ENCODE assay signal across 8 cellular contexts in the genomic region with DNA sequence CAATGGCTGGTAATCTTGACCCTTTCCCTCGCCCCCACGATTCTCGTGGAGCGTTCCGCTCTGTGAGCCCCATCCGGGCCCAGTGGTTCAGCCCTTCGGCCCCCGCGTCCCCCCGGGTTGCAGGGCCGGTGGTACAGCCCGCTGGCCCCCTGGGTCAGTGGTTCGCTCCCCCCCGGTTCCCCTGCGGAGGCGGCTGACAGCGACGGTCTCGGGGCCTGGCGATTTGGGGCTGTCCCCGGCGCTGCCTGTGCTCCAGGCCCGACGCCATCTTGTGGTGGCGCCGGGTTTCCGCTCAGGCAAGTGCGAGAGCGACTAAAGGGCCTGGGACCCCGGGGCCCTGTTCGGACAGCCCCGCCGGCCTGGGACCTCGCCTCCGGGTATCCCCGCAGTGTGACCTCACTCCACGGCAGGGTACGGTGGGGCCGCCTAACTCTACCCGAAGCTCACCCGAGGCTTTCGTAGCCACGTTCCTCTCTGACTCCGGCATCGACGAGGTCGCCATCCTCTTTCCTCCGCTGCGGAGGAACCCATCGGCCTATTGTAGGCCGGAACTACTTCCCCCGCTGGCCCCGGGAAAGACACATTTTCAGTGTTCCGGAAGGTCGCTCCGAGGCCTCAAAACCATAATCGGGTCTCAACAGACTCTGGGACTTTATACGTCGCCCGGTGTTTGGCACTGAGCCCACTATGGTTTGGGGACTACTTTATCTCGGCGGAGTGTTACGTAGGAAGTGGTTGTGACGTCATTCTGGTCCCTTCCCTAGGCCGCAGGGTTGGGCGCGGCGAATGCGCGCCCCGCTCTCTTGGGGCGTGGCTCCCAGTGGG. TPM values are rescaled to one million over a fixed set of nuclear protein-coding genes. Genes with fewer than 3 reads are reported as not detected.
DNase-seq lines count a peak whose midpoint lies in the region; ATAC-seq and TF ChIP-seq lines count a peak whose summit lies in the region.

A gene with protein sequence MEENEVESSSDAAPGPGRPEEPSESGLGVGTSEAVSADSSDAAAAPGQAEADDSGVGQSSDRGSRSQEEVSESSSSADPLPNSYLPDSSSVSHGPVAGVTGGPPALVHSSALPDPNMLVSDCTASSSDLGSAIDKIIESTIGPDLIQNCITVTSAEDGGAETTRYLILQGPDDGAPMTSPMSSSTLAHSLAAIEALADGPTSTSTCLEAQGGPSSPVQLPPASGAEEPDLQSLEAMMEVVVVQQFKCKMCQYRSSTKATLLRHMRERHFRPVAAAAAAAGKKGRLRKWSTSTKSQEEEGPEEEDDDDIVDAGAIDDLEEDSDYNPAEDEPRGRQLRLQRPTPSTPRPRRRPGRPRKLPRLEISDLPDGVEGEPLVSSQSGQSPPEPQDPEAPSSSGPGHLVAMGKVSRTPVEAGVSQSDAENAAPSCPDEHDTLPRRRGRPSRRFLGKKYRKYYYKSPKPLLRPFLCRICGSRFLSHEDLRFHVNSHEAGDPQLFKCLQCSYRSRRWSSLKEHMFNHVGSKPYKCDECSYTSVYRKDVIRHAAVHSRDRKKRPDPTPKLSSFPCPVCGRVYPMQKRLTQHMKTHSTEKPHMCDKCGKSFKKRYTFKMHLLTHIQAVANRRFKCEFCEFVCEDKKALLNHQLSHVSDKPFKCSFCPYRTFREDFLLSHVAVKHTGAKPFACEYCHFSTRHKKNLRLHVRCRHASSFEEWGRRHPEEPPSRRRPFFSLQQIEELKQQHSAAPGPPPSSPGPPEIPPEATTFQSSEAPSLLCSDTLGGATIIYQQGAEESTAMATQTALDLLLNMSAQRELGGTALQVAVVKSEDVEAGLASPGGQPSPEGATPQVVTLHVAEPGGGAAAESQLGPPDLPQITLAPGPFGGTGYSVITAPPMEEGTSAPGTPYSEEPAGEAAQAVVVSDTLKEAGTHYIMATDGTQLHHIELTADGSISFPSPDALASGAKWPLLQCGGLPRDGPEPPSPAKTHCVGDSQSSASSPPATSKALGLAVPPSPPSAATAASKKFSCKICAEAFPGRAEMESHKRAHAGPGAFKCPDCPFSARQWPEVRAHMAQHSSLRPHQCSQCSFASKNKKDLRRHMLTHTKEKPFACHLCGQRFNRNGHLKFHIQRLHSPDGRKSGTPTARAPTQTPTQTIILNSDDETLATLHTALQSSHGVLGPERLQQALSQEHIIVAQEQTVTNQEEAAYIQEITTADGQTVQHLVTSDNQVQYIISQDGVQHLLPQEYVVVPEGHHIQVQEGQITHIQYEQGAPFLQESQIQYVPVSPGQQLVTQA (N-terminal part only) (minus strand): TSS at position 529 of the 825 bp plus-strand sequence. CDS start 793 bp downstream, outside the sequence.

- peak within 1 kb of the TSS; percentile 94 for H3K9ac ChIP-seq in muscle layer of colon (ENCODE audit: low read length)

- H3K9me3 Mint-ChIP-seq in activated T-cell treated with anti-CD3 and anti-CD28 coated beads, Interleukin-2, amount 50 U/mL, for 4 hours, result no peaks in the 10 kb centered on the region

- CTCF ChIA-PET in Panc1 (lab: Charles Lee), result interaction anchor here (0.6 to 1.0 kb wide), 3 partner anchors 15 to 165 kb away, joined by 3 to 5 read pairs (median 3); no protein-coding TSS in a partner anchor

- 0 to 1% methylated on average over 68 to 72 of the region's 72 CpGs for WGBS in esophagus, 2 donors

- in situ Hi-C loops in Panc1 (cut with HindIII; ENCODE audit: low pct_unique_long_range_greater_than_20kb, low sequenced_read_pairs), result no loop called here

- intact Hi-C loops in Panc1 (cut with micrococcal nuclease; ENCODE audit: unreplicated experiment), result no loop called here

- peak within 1 kb of the TSS; percentile 94 for H3K4me3 Mint-ChIP-seq in activated T-cell treated with anti-CD3 and anti-CD28 coated beads, Interleukin-2, amount 50 U/mL, for 4 hours

- H3K36me3 Mint-ChIP-seq in activated T-cell treated with anti-CD3 and anti-CD28 coated beads, Interleukin-2, amount 50 U/mL, for 4 hours (ENCODE audit: insufficient read depth), result peaks cover 9% of the 10 kb centered on the region

- TF ChIP-seq CTCF in Panc1 (IDR thresholded peaks at IDR 0.05), result no peak

- DNase-seq in DMS79 (lab: John Stamatoyannopoulos, UW) (peak; percentile 46), KG1 (lab: John Stamatoyannopoulos, UW) (peak; percentile 99), Panc1 (ENCODE audit: low read depth, low spot score) (peak; percentile 85)
- DNase-seq in activated T-cell treated with anti-CD3 and anti-CD28 coated beads, Interleukin-2, amount 50 U/mL, for 4 hours, result peak; percentile 92
- peak; percentile 89 for DNase-seq in stimulated activated CD8-positive, alpha-beta memory T cell treated with anti-CD3 and anti-CD28 coated beads, Interleukin-7, amount 100 ng/mL, for 24 hours (ENCODE audit: low read depth)

- peaks cover 6% of the 10 kb centered on the region for H3K36me3 ChIP-seq in Panc1 (ENCODE audit: control insufficient read depth, insufficient read depth, low read length)
- peaks cover 8 to 25% of the 10 kb centered on the region in 2 donors for H3K36me3 ChIP-seq in esophagus (ENCODE audit: control insufficient read depth in 2 of 2, insufficient read depth in 2 of 2, low read length in 1 of 2)
- peaks cover 26% of the 10 kb centered on the region for H3K36me3 ChIP-seq in muscle layer of colon (ENCODE audit: insufficient read depth, low read length)

- peaks cover 23% of the 10 kb centered on the region for H3K4me1 Mint-ChIP-seq in activated T-cell treated with anti-CD3 and anti-CD28 coated beads, Interleukin-2, amount 50 U/mL, for 4 hours (ENCODE audit: low read depth)

- peak within 1 kb of the TSS; percentile 62 to 93 for H3K4me3 ChIP-seq in Panc1 (ENCODE audit: low read depth in 2 of 2, low read length in 2 of 2)
- H3K4me3 ChIP-seq in esophagus (ENCODE audit: low read depth in 1 of 2, low read length in 2 of 2), result peak within 1 kb of the TSS; percentile 62 to 84
- peak within 1 kb of the TSS; percentile 73 to 97 for H3K4me3 ChIP-seq in muscle layer of colon (ENCODE audit: low read depth in 1 of 2, low read length in 2 of 2)

- ATAC-seq in GM21723 (IDR thresholded peaks at IDR 0.05; ENCODE audit: unreplicated experiment) (peak; percentile 70), Panc1 (peak; percentile 93)
- ATAC-seq in activated T-cell treated with anti-CD3 and anti-CD28 coated beads, Interleukin-2, amount 50 U/mL, for 4 hours, result peak; percentile 88 to 89

- H3K27me3 Mint-ChIP-seq in activated T-cell treated with anti-CD3 and anti-CD28 coated beads, Interleukin-2, amount 50 U/mL, for 4 hours (ENCODE audit: low read depth), result no peaks in the 10 kb centered on the region

- peaks cover 10% of the 10 kb centered on the region for H3K4me1 ChIP-seq in Panc1 (ENCODE audit: control insufficient read depth, insufficient read depth, low read length)
- H3K4me1 ChIP-seq in esophagus (ENCODE audit: control insufficient read depth in 2 of 2, insufficient read depth in 2 of 2, low read length in 1 of 2), result peaks cover 3 to 7% of the 10 kb centered on the region in 2 donors
- H3K4me1 ChIP-seq in muscle layer of colon (ENCODE audit: insufficient read depth, low read length), result peaks cover 20% of the 10 kb centered on the region

- POLR2A ChIA-PET in Panc1 (lab: Charles Lee), result interaction anchor here (0.7 kb wide), 1 partner anchor 101 kb away, joined by 4 read pairs; no protein-coding TSS in a partner anchor

- H3K27ac ChIP-seq in Panc1 (ENCODE audit: low read length), result peak within 1 kb of the TSS; percentile 99
- H3K27ac ChIP-seq in esophagus (ENCODE audit: low read depth in 2 of 2, low read length in 1 of 2), result peak within 1 kb of the TSS; percentile 91 to 100
- peak within 1 kb of the TSS; percentile 90 for H3K27ac ChIP-seq in muscle layer of colon (ENCODE audit: low read depth, low read length)

- H3K9me3 ChIP-seq in Panc1 (ENCODE audit: control insufficient read depth, insufficient read depth, low read depth, low read length) (no peaks in the 10 kb centered on the region), esophagus (ENCODE audit: control insufficient read depth in 2 of 2, insufficient read depth in 1 of 2, low read depth in 1 of 2, low read length in 1 of 2) (no peaks in the 10 kb centered on the region), muscle layer of colon (ENCODE audit: low read length) (no peaks in the 10 kb centered on the region)

- no TSS peak for BruUV-seq in Panc1 (replicated peaks; lab: Mats Ljungman, UMichigan)

- no peaks in the 10 kb centered on the region for H3K27me3 ChIP-seq in Panc1 (ENCODE audit: control insufficient read depth, insufficient read depth, low read length)
- H3K27me3 ChIP-seq in esophagus (ENCODE audit: control insufficient read depth in 1 of 2, insufficient read depth in 2 of 2, low read length in 2 of 2), result no peaks in the 10 kb centered on the region
- H3K27me3 ChIP-seq in muscle layer of colon (ENCODE audit: control insufficient read depth in 1 of 2, insufficient read depth in 2 of 2, low read length in 2 of 2), result no peaks in the 10 kb centered on the region

RNA-seq across cellular contexts. Expression of the gene that starts here (rescaled TPM):
- 31.1 TPM for total RNA-seq in Panc1 (2021; ENCODE audit: unreplicated experiment)
- polyA plus RNA-seq in Panc1 (2012; ENCODE audit: insufficient read length), result 25.2 TPM
- 10 to 100 TPM; 39.7 to 46.4 (median 41.6) TPM for total RNA-seq in activated T-cell treated with anti-CD3 and anti-CD28 coated beads, Interleukin-2, amount 50 U/mL, for 4 hours
- polyA plus RNA-seq in esophagus, result 10 to 100 TPM; 10.7 to 18.0 TPM

Comparison
In these comparisons a context has a peak if more than half of its experiments do, and no peak if none do; other contexts are left out.
1. Peak in every context shown above with its lines: DNase-seq, ATAC-seq, H3K4me3 ChIP-seq and H3K27ac ChIP-seq.
2. DNase-seq: peak in every context shown above with its lines; median percentile 99 in KG1; 92 in activated T-cell treated with anti-CD3 and anti-CD28 coated beads, Interleukin-2, amount 50 U/mL, for 4 hours; 89 in stimulated activated CD8-positive, alpha-beta memory T cell treated with anti-CD3 and anti-CD28 coated beads, Interleukin-7, amount 100 ng/mL, for 24 hours; 85 in Panc1; 46 in DMS79.